In the genomic region with DNA sequence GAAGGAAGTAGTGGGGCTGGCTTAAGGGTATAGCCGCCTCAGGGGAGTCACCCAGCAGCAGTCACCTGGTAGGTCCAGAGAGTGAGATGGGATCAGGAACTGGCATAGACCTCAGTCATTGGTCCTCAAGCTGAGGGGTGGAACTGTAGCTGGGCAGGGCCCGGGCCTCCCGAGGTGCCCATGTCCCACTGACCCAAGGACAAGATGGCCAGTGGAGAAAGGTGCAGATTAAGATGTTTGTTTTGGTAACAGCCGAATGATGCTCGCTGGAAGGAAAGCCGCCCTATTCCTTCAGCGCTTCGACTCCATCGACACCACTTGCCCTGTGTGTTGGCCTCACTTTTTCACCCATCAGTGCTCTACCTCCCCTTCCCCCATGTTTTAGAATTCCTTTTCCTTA, we compare ENCODE assay signal across 12 cellular contexts. TPM values are rescaled to one million over a fixed set of nuclear protein-coding genes. Genes with fewer than 3 reads are reported as not detected.
DNase-seq lines count a peak whose midpoint lies in the region; ATAC-seq and TF ChIP-seq lines count a peak whose summit lies in the region.
"Had no signal": no experiment of that assay in that cellular context is flagged by ENCODE, and none has a peak within 500 bp of the region (broad histone marks: within the 10 kb centered on the region; RNA-seq: fewer than 3 reads in every experiment).

No MANE protein-coding gene starts in this region.

- in situ Hi-C loops in G401 (cut with HindIII; ENCODE audit: low sequenced_read_pairs), result no loop called here

- no peak for TF ChIP-seq CTCF in esophagus muscularis mucosa (IDR thresholded peaks at IDR 0.05)

- TF ChIP-seq EP300 in esophagus muscularis mucosa (IDR thresholded peaks at IDR 0.05), result no peak

- no peaks in the 10 kb centered on the region for H3K27me3 ChIP-seq in BLaER1
- H3K27me3 ChIP-seq in esophagus muscularis mucosa, result peaks cover 0 to 13% (median 0%) of the 10 kb centered on the region in 4 donors

- CTCF ChIA-PET in HEK293T (lab: Yijun Ruan, JAX), result interaction anchor here (2.0 kb wide), 1 partner anchor 14 kb away, joined by 7 read pairs; no protein-coding TSS in a partner anchor

- H3K4me1 ChIP-seq in BLaER1 (peaks cover 25% of the 10 kb centered on the region), esophagus muscularis mucosa (no peaks in the 10 kb centered on the region)

- H3K9me3 ChIP-seq in BLaER1, result no peaks in the 10 kb centered on the region
- H3K9me3 ChIP-seq in esophagus muscularis mucosa, result no peaks in the 10 kb centered on the region

- peak; percentile 2 for DNase-seq in HEK293T (ENCODE audit: extremely low spot score)
- peak; percentile 68 for DNase-seq in esophagus muscularis mucosa (ENCODE audit: extremely low spot score)
- peak; percentile 25 for DNase-seq in sciatic nerve (ENCODE audit: low spot score)
- DNase-seq in G401 (ENCODE audit: low spot score), result no peak
- DNase-seq in hepatic stellate cell (ENCODE audit: low spot score), result no peak
- DNase-seq: CD4-positive, CD25-positive, alpha-beta regulatory T cell; DMS53; GOT3; H9 had no signal

- H3K4me2 ChIP-seq in BLaER1, result peak overlapping the region; percentile 56

- H3K9ac ChIP-seq in BLaER1, result no peak overlapping the region

- ATAC-seq in sciatic nerve, result no peak
- ATAC-seq in GM21526 (IDR thresholded peaks at IDR 0.05; ENCODE audit: low FRiP score, unreplicated experiment), result no peak

- H3K27ac ChIP-seq in BLaER1 (no peak overlapping the region), esophagus muscularis mucosa (replicated peaks in 1 of 4) (no peak overlapping the region)

- intact Hi-C loops in esophagus muscularis mucosa (cut with DNase I) (no loop called here), sciatic nerve (cut with DNase I) (no loop called here)

- no peak overlapping the region for H3K4me3 ChIP-seq in BLaER1
- no peak overlapping the region for H3K4me3 ChIP-seq in esophagus muscularis mucosa

- peaks cover 5% of the 10 kb centered on the region; the same call in 1 of the 2 replicates for H4K20me1 ChIP-seq in BLaER1

- H3K36me3 ChIP-seq in BLaER1, result 0 out of 2 replicates have a peak, but pooled peaks cover 4% of the 10 kb centered on the region
- no peaks in the 10 kb centered on the region for H3K36me3 ChIP-seq in esophagus muscularis mucosa

- 95% methylated on average over 9 of the region's 9 CpGs for WGBS in esophagus muscularis mucosa

- no peak for TF ChIP-seq POLR2A in esophagus muscularis mucosa (IDR thresholded peaks at IDR 0.05; ENCODE audit: low read depth)

- POLR2A ChIA-PET in HEK293T (lab: Yijun Ruan, JAX), result no interaction called here

TF ChIP-seq in HEK293T, 16 proteins besides CTCF, POLR2A, EP300 and RAD21:
- TF ChIP-seq FOXM1 (IDR thresholded peaks at IDR 0.05; ENCODE audit: borderline replicate concordance) (no peak), NFRKB (IDR thresholded peaks at IDR 0.05) (no peak), BHLHE40 (IDR thresholded peaks at IDR 0.05; ENCODE audit: borderline replicate concordance) (no peak), SP1 (IDR thresholded peaks at IDR 0.05) (no peak), HDGF (IDR thresholded peaks at IDR 0.05; ENCODE audit: borderline replicate concordance) (no peak), CTBP1 (IDR thresholded peaks at IDR 0.05; ENCODE audit: borderline replicate concordance) (no peak), ELF4 (IDR thresholded peaks at IDR 0.05) (no peak), FOXK2 (IDR thresholded peaks at IDR 0.05) (no peak), FOXA1 (IDR thresholded peaks at IDR 0.05) (no peak), ZNF384 (IDR thresholded peaks at IDR 0.05) (no peak)

RNA-seq across cellular contexts. Expression of gene COL9A2, which starts 16.4 kb away (rescaled TPM):
- total RNA-seq in esophagus muscularis mucosa, result 1 to 10 TPM; 1.2 to 2.5 (median 1.7) TPM
- total RNA-seq in sciatic nerve, result 3.9 TPM
- 4.0 and 6.4 TPM in 2 replicates for total RNA-seq in G401 (2014; rRNA removed; shearing (Covaris generic))

RNA-seq across cellular contexts. Expression of gene ZMPSTE24, which starts 42.6 kb away (rescaled TPM):
- 10 to 100 TPM; 37.4 to 49.8 (median 48.9) TPM for total RNA-seq in esophagus muscularis mucosa
- 30.7 TPM for total RNA-seq in sciatic nerve
- 16.1 and 36.0 TPM in 2 replicates for total RNA-seq in G401 (2014; rRNA removed; shearing (Covaris generic))

RNA-seq across cellular contexts. Expression of gene TMCO2, which starts 52.9 kb away (rescaled TPM):
- not detected for total RNA-seq in esophagus muscularis mucosa
- total RNA-seq in sciatic nerve, result not detected
- total RNA-seq in G401 (2014; rRNA removed; shearing (Covaris generic)), result not detected in 2 replicates
- total RNA-seq: CD4-positive, CD25-positive, alpha-beta regulatory T cell; H9; HT1080 had no signal

Comparison
In these comparisons a context has a peak if more than half of its experiments do, and no peak if none do; other contexts are left out.
1. DNase-seq: peak in HEK293T (single experiment), esophagus muscularis mucosa (single experiment) and sciatic nerve (single experiment); none in G401 (single experiment) and hepatic stellate cell (single experiment).